14 cellular contexts compared by ENCODE assay signal in genomic region chr12:75974323-75975273, GRCh38. TPM values are rescaled to one million over a fixed set of nuclear protein-coding genes. Genes with fewer than 3 reads are reported as not detected.
DNase-seq lines count a peak whose midpoint lies in the region; ATAC-seq and TF ChIP-seq lines count a peak whose summit lies in the region.
"Had no signal": no experiment of that assay in that cellular context is flagged by ENCODE, and none has a peak within 500 bp of the region (broad histone marks: within the 10 kb centered on the region; RNA-seq: fewer than 3 reads in every experiment).

No MANE protein-coding gene starts in this region.

- no peak for TF ChIP-seq EP300 in gastroesophageal sphincter (IDR thresholded peaks at IDR 0.05)

- H2AK5ac ChIP-seq in IMR-90 (ENCODE audit: low read depth, low read length) (peak overlapping the region; percentile 85), mesenchymal stem cell (ENCODE audit: low read length, severe bottlenecking) (peak overlapping the region; percentile 83)

- TF ChIP-seq POLR2A in IMR-90 (IDR thresholded peaks at IDR 0.05; ENCODE audit: low read depth, low read length), result no peak
- TF ChIP-seq POLR2A in gastroesophageal sphincter (IDR thresholded peaks at IDR 0.05), result no peak

- H3K4ac ChIP-seq in IMR-90 (ENCODE audit: low read depth, low read length), result peak overlapping the region; percentile 83
- peak overlapping the region in 1 of 2 experiments; percentile 27 for H3K4ac ChIP-seq in mesenchymal stem cell (ENCODE audit: low read depth in 1 of 2, low read length in 2 of 2)

- peak overlapping the region; percentile 24; the same call in 1 of the 2 replicates for H3K56ac ChIP-seq in IMR-90 (ENCODE audit: extremely low read depth, insufficient read depth, low read length)

- H3K9ac ChIP-seq in IMR-90 (ENCODE audit: low read depth, low read length), result no peak overlapping the region
- no peak overlapping the region for H3K9ac ChIP-seq in mesenchymal stem cell (ENCODE audit: low read length)

- H3K9me3 ChIP-seq in Caco-2, result no peaks in the 10 kb centered on the region
- no peaks in the 10 kb centered on the region for H3K9me3 ChIP-seq in IMR-90 (ENCODE audit: control insufficient read depth, insufficient read depth, low read length)
- no peaks in the 10 kb centered on the region for H3K9me3 ChIP-seq in mesenchymal stem cell (ENCODE audit: control insufficient read depth, low read length)
- no peaks in the 10 kb centered on the region for H3K9me3 ChIP-seq in gastroesophageal sphincter
- H3K9me3 ChIP-seq: sigmoid colon, testis had no signal

- TF ChIP-seq CTCF in Caco-2 (IDR thresholded peaks at IDR 0.05; ENCODE audit: insufficient read depth in 1 of 2, low read depth in 1 of 2, low read length in 1 of 2, severe bottlenecking in 1 of 2, unreplicated experiment in 1 of 2) (no peak), IMR-90 (conservative IDR thresholded peaks at IDR 0.05; ENCODE audit: low read depth, low read length) (no peak), gastroesophageal sphincter (IDR thresholded peaks at IDR 0.05) (no peak)

- H3K18ac ChIP-seq in IMR-90 (ENCODE audit: low read depth, low read length) (peak overlapping the region; percentile 69), mesenchymal stem cell (ENCODE audit: low read depth in 1 of 2, low read length in 2 of 2) (peak overlapping the region; percentile 74 to 78)

- CTCF ChIA-PET in Caco-2 (lab: Charles Lee), result interaction anchor here (0.7 kb wide), 1 partner anchor 15 kb away, joined by 5 read pairs; no protein-coding TSS in a partner anchor
- CTCF ChIA-PET in IMR-90 (lab: Yijun Ruan, JAX), result no interaction called here

- peak overlapping the region; percentile 73 to 95 for H2BK12ac ChIP-seq in mesenchymal stem cell (ENCODE audit: low read length in 2 of 2)

- H4K8ac ChIP-seq in IMR-90 (ENCODE audit: low read depth in 2 of 2, low read length in 2 of 2) (peak overlapping the region; percentile 40 to 78; a peak in 3 of 4 replicates), mesenchymal stem cell (ENCODE audit: low read length) (no peak overlapping the region)

- H2BK20ac ChIP-seq in IMR-90 (ENCODE audit: low read depth, low read length), result peak overlapping the region; percentile 93

- in situ Hi-C loops in IMR-90 (cut with MboI; ENCODE audit: low sequenced_read_pairs), result no loop called here

- H2BK15ac ChIP-seq in IMR-90 (ENCODE audit: low read depth, low read length), result peak overlapping the region; percentile 87
- peak overlapping the region; percentile 71 for H2BK15ac ChIP-seq in mesenchymal stem cell (ENCODE audit: low read depth, poor library complexity, severe bottlenecking)

- intact Hi-C loops in Caco-2 (cut with micrococcal nuclease; ENCODE audit: unreplicated experiment), result no loop called here
- intact Hi-C loops in IMR-90 (cut with micrococcal nuclease), result loop anchor here (5.0 kb wide), 1 partner anchor 97 kb away; no protein-coding TSS in a partner anchor

- ATAC-seq in IMR-90 (ENCODE audit: low read depth) (no peak), gastroesophageal sphincter (no peak), GM19397 (IDR thresholded peaks at IDR 0.05; ENCODE audit: unreplicated experiment) (no peak), HG03159 (IDR thresholded peaks at IDR 0.05; ENCODE audit: unreplicated experiment) (no peak)
- ATAC-seq: esophagus mucosa had no signal

- DNase-seq in Caco-2, result no peak
- no peak for DNase-seq in IMR-90
- peak; percentile 77 for DNase-seq in SHP77 treated with DMSO at 0.1 percent for 48 hours (lab: John Stamatoyannopoulos, UW)
- no peak for DNase-seq in mesenchymal stem cell
- no peak for DNase-seq in glomerular visceral epithelial cell (ENCODE audit: extremely low spot score)
- DNase-seq: activated CD4-positive, alpha-beta T cell treated with anti-CD3 and anti-CD28 coated beads for 4 hours; activated effector memory CD4-positive, alpha-beta T cell treated with anti-CD3 and anti-CD28 coated beads, Interleukin-2, amount 50 U/mL, for 16 hours; NCI-H226; sigmoid colon; testis had no signal

- peak overlapping the region; percentile 92 for H3K27ac Mint-ChIP-seq in Caco-2 (ENCODE audit: unreplicated experiment)

- peak overlapping the region; percentile 99 for H2BK120ac ChIP-seq in IMR-90 (ENCODE audit: low read depth, low read length)
- H2BK120ac ChIP-seq in mesenchymal stem cell (ENCODE audit: low read depth, low read length), result peak overlapping the region; percentile 66

- peak overlapping the region; percentile 25 for H3K27ac ChIP-seq in IMR-90 (ENCODE audit: insufficient read depth, low read length)
- H3K27ac ChIP-seq in mesenchymal stem cell (ENCODE audit: low read length, poor library complexity, severe bottlenecking), result no peak overlapping the region
- no peak overlapping the region for H3K27ac ChIP-seq in gastroesophageal sphincter
- H3K27ac ChIP-seq: sigmoid colon, testis had no signal

- H3K9me1 ChIP-seq in IMR-90 (ENCODE audit: insufficient read depth, low read length), result peaks cover 13% of the 10 kb centered on the region

- peaks cover 36% of the 10 kb centered on the region for H3K4me1 Mint-ChIP-seq in Caco-2 (ENCODE audit: low read depth, unreplicated experiment)

- peaks cover 8% of the 10 kb centered on the region for H3K36me3 Mint-ChIP-seq in Caco-2 (ENCODE audit: insufficient read depth, unreplicated experiment)

- no peak overlapping the region for H3K4me3 ChIP-seq in Caco-2 (ENCODE audit: low read depth, low read length)
- H3K4me3 ChIP-seq in IMR-90 (ENCODE audit: insufficient read depth, low read depth, low read length), result no peak overlapping the region
- no peak overlapping the region for H3K4me3 ChIP-seq in mesenchymal stem cell (ENCODE audit: insufficient read depth in 1 of 2, low read depth in 1 of 2, low read length in 2 of 2)
- H3K4me3 ChIP-seq in gastroesophageal sphincter, result no peak overlapping the region
- H3K4me3 ChIP-seq: sigmoid colon, testis had no signal

- dilution Hi-C loops in IMR-90 (cut with HindIII; ENCODE audit: low sequenced_read_pairs, unreplicated experiment), result no loop called here

- peak overlapping the region; percentile 84 for H4K91ac ChIP-seq in IMR-90 (ENCODE audit: insufficient read depth, low read depth, low read length)
- H4K91ac ChIP-seq in mesenchymal stem cell (ENCODE audit: low read length), result peak overlapping the region; percentile 8

- H3K27me3 ChIP-seq in Caco-2 (replicated peaks; ENCODE audit: control insufficient read depth, insufficient read depth, low read length), result no peaks in the 10 kb centered on the region
- H3K27me3 ChIP-seq in IMR-90 (ENCODE audit: control insufficient read depth, insufficient read depth, low read length), result no peaks in the 10 kb centered on the region
- no peaks in the 10 kb centered on the region for H3K27me3 ChIP-seq in mesenchymal stem cell (ENCODE audit: control insufficient read depth in 1 of 2, insufficient read depth in 1 of 2, low read length in 2 of 2)
- H3K27me3 ChIP-seq in gastroesophageal sphincter, result no peaks in the 10 kb centered on the region
- H3K27me3 ChIP-seq: sigmoid colon, testis had no signal

- POLR2A ChIA-PET in Caco-2 (lab: Charles Lee) (no interaction called here), IMR-90 (lab: Charles Lee; ENCODE audit: unreplicated experiment) (no interaction called here)

- no peak for TF ChIP-seq RAD21 in IMR-90 (IDR thresholded peaks at IDR 0.05; ENCODE audit: low read length)

- peak overlapping the region; percentile 25 for H2AK9ac ChIP-seq in IMR-90 (replicated peaks; ENCODE audit: low read depth, low read length, poor library complexity)

- no peaks in the 10 kb centered on the region for H3K27me3 Mint-ChIP-seq in Caco-2 (ENCODE audit: insufficient read depth, unreplicated experiment)

- H3K23ac ChIP-seq in IMR-90 (ENCODE audit: low read depth, low read length) (0 out of 2 replicates have a peak overlapping the region, but pooled peaks have one; percentile 70), mesenchymal stem cell (ENCODE audit: low read length in 2 of 2) (no peak overlapping the region)

- H4K20me1 ChIP-seq in IMR-90 (ENCODE audit: insufficient read depth, low read length), result no peaks in the 10 kb centered on the region

- H4K5ac ChIP-seq in IMR-90 (ENCODE audit: low read depth, low read length), result peak overlapping the region; percentile 77

- peak overlapping the region; percentile 83 for H3K14ac ChIP-seq in IMR-90 (replicated peaks; ENCODE audit: low read depth, low read length)
- no peak overlapping the region for H3K14ac ChIP-seq in mesenchymal stem cell (ENCODE audit: low read length in 2 of 2)

- WGBS in IMR-90 (ENCODE audit: extremely low coverage in 2 of 2, insufficient read length in 1 of 2), 2 experiments, result no CpG with 5 or more reads among the region's 5 CpGs
- 96% methylated on average over 5 of the region's 5 CpGs for WGBS in mesenchymal stem cell
- 79 to 95% methylated on average over 5 of the region's 5 CpGs for WGBS in gastroesophageal sphincter (ENCODE audit: low coverage in 1 of 2), 2 donors

- H3K4me1 ChIP-seq in Caco-2 (peaks cover 58% of the 10 kb centered on the region), IMR-90 (ENCODE audit: control insufficient read depth, insufficient read depth, low read length) (peaks cover 16% of the 10 kb centered on the region), mesenchymal stem cell (ENCODE audit: control insufficient read depth, insufficient read depth, low read depth, low read length) (peaks cover 5% of the 10 kb centered on the region), gastroesophageal sphincter (peaks cover 3 to 18% (median 4%) of the 10 kb centered on the region in 3 donors)

- H3K9me3 Mint-ChIP-seq in Caco-2 (ENCODE audit: unreplicated experiment), result no peaks in the 10 kb centered on the region

- H2AFZ ChIP-seq in IMR-90 (replicated peaks; ENCODE audit: low read length, poor library complexity), result no peak overlapping the region
- H2AFZ ChIP-seq in mesenchymal stem cell (ENCODE audit: low read depth, low read length), result no peak overlapping the region

- H2BK5ac ChIP-seq in IMR-90 (ENCODE audit: low read depth, low read length, poor library complexity, severe bottlenecking) (no peak overlapping the region), mesenchymal stem cell (ENCODE audit: low read depth, low read length, poor library complexity, severe bottlenecking) (no peak overlapping the region)

- peaks cover 0 to 10% of the 10 kb centered on the region in 2 experiments; a peak in 2 of 4 replicates for H3K79me1 ChIP-seq in IMR-90 (ENCODE audit: low read depth in 1 of 2, low read length in 2 of 2)
- no peaks in the 10 kb centered on the region for H3K79me1 ChIP-seq in mesenchymal stem cell (replicated peaks; ENCODE audit: low read length, poor library complexity, severe bottlenecking)

- H3K4me2 ChIP-seq in IMR-90 (ENCODE audit: low read depth, low read length) (no peak overlapping the region), mesenchymal stem cell (ENCODE audit: low read length, poor library complexity, severe bottlenecking) (no peak overlapping the region)

- no peaks in the 10 kb centered on the region for H3K36me3 ChIP-seq in Caco-2 (ENCODE audit: control insufficient read depth, insufficient read depth, low read length)
- H3K36me3 ChIP-seq in IMR-90 (ENCODE audit: control insufficient read depth, insufficient read depth, low read length), result no peaks in the 10 kb centered on the region
- no peaks in the 10 kb centered on the region for H3K36me3 ChIP-seq in mesenchymal stem cell (ENCODE audit: control insufficient read depth in 1 of 2, insufficient read depth in 2 of 2, low read depth in 1 of 2, low read length in 2 of 2)
- no peaks in the 10 kb centered on the region for H3K36me3 ChIP-seq in gastroesophageal sphincter
- H3K36me3 ChIP-seq: sigmoid colon had no signal

- H3K4me3 Mint-ChIP-seq in Caco-2 (ENCODE audit: unreplicated experiment), result no peak overlapping the region

- BruUV-seq in Caco-2 (replicated peaks; lab: Mats Ljungman, UMichigan), result no TSS peak
- BruUV-seq in IMR-90 (replicated peaks; lab: Mats Ljungman, UMichigan), result no TSS peak

RNA-seq across cellular contexts. Expression of gene PHLDA1, which starts 57.0 kb away (rescaled TPM):
- total RNA-seq in Caco-2 (2022), result 46.2 and 47.2 TPM in 2 replicates
- total RNA-seq in IMR-90 (2012; rRNA removed), result 27.8 and 47.8 TPM in 2 replicates
- 28.9 and 32.4 TPM in 2 replicates for polyA plus RNA-seq in IMR-90 (2012; rRNA removed)
- 38.1 and 58.3 TPM in 2 replicates for polyA plus RNA-seq in IMR-90 (2012; cell fraction: cytosol; rRNA removed)
- polyA plus RNA-seq in IMR-90 (2012; cell fraction: nucleus; rRNA removed; ENCODE audit: low replicate concordance), result 63.4 and 81.1 TPM in 2 replicates
- 90.2 TPM for polyA plus RNA-seq in mesenchymal stem cell (2013, experiment 1 of 2)
- 90.9 TPM for polyA plus RNA-seq in mesenchymal stem cell (2013, experiment 2 of 2)
- total RNA-seq in gastroesophageal sphincter, result 10 to 100 TPM in 1 of 4 donors, 1 to 10 TPM in 3; 4.4 to 14.4 (median 7.6) TPM
